12 cellular contexts compared by ENCODE assay signal in genomic region chr16:24508614-24509013, GRCh38. TPM values are rescaled to one million over a fixed set of nuclear protein-coding genes. Genes with fewer than 3 reads are reported as not detected.
DNase-seq lines count a peak whose midpoint lies in the region; ATAC-seq and TF ChIP-seq lines count a peak whose summit lies in the region.
"Had no signal": no experiment of that assay in that cellular context is flagged by ENCODE, and none has a peak within 500 bp of the region (broad histone marks: within the 10 kb centered on the region; RNA-seq: fewer than 3 reads in every experiment).

No MANE protein-coding gene starts in this region.

- no peak overlapping the region for H3K56ac ChIP-seq in IMR-90 (ENCODE audit: extremely low read depth, insufficient read depth, low read length)

- no peak overlapping the region for H3K4me3 Mint-ChIP-seq in CD4-positive, alpha-beta T cell
- H3K4me3 Mint-ChIP-seq: activated CD4-positive, alpha-beta memory T cell treated with anti-CD3 and anti-CD28 coated beads for 36 hours; CD8-positive, alpha-beta memory T cell had no signal

- no peaks in the 10 kb centered on the region for H3K9me3 ChIP-seq in IMR-90 (ENCODE audit: control insufficient read depth, insufficient read depth, low read length)
- H3K9me3 ChIP-seq in CD4-positive, alpha-beta T cell (ENCODE audit: control insufficient read depth, low read length): no peaks in the 10 kb centered on the region
- H3K9me3 ChIP-seq: neutrophil had no signal

- CTCF ChIA-PET in IMR-90 (lab: Yijun Ruan, JAX): no interaction called here
- CTCF ChIA-PET in CD4-positive, alpha-beta T cell (lab: Charles Lee): no interaction called here

- no peak overlapping the region for H3K9ac ChIP-seq in IMR-90 (ENCODE audit: low read depth, low read length)

- no peak overlapping the region for H3K27ac Mint-ChIP-seq in CD4-positive, alpha-beta T cell
- H3K27ac Mint-ChIP-seq: activated CD4-positive, alpha-beta memory T cell treated with anti-CD3 and anti-CD28 coated beads for 36 hours; CD8-positive, alpha-beta memory T cell had no signal

- whole genome bisulfite sequencing in IMR-90 (ENCODE audit: extremely low coverage in 2 of 2, insufficient read length in 1 of 2), 2 experiments: 70% methylated on average over 1 of the region's 3 CpGs; no CpG with 5 or more reads in 1 of the 2 experiments

- TF ChIP-seq POLR2A in IMR-90 (IDR thresholded peaks at IDR 0.05; ENCODE audit: low read depth, low read length): no peak

- H3K4me3 ChIP-seq in IMR-90 (ENCODE audit: insufficient read depth, low read depth, low read length) (no peak overlapping the region), brain microvascular endothelial cell (ENCODE audit: low read depth, low read length) (no peak overlapping the region)

- TF ChIP-seq RAD21 in IMR-90 (IDR thresholded peaks at IDR 0.05; ENCODE audit: low read length): no peak

- H4K20me1 ChIP-seq in IMR-90 (ENCODE audit: insufficient read depth, low read length): no peaks in the 10 kb centered on the region

- H3K36me3 ChIP-seq in IMR-90 (ENCODE audit: control insufficient read depth, insufficient read depth, low read length): no peaks in the 10 kb centered on the region
- no peaks in the 10 kb centered on the region for H3K36me3 ChIP-seq in brain microvascular endothelial cell (replicated peaks)
- H3K36me3 ChIP-seq: neutrophil had no signal

- H3K79me1 ChIP-seq in IMR-90 (ENCODE audit: low read depth in 1 of 2, low read length in 2 of 2): no peaks in the 10 kb centered on the region

- H3K9me1 ChIP-seq in IMR-90 (ENCODE audit: insufficient read depth, low read length): no peaks in the 10 kb centered on the region

- no peak overlapping the region for H3K23ac ChIP-seq in IMR-90 (ENCODE audit: low read depth, low read length)

- no peak overlapping the region for H2AK9ac ChIP-seq in IMR-90 (replicated peaks; ENCODE audit: low read depth, low read length, poor library complexity)

- H3K4me1 ChIP-seq in IMR-90 (ENCODE audit: control insufficient read depth, insufficient read depth, low read length): no peaks in the 10 kb centered on the region

- no peaks in the 10 kb centered on the region for H3K9me3 Mint-ChIP-seq in CD4-positive, alpha-beta T cell
- H3K9me3 Mint-ChIP-seq: activated CD4-positive, alpha-beta memory T cell treated with anti-CD3 and anti-CD28 coated beads for 36 hours; CD8-positive, alpha-beta memory T cell had no signal

- H2BK5ac ChIP-seq in IMR-90 (ENCODE audit: low read depth, low read length, poor library complexity, severe bottlenecking): no peak overlapping the region

- H3K36me3 Mint-ChIP-seq in CD4-positive, alpha-beta T cell (ENCODE audit: low read depth): no peaks in the 10 kb centered on the region
- H3K36me3 Mint-ChIP-seq: activated CD4-positive, alpha-beta memory T cell treated with anti-CD3 and anti-CD28 coated beads for 36 hours; CD8-positive, alpha-beta memory T cell had no signal

- H3K4ac ChIP-seq in IMR-90 (ENCODE audit: low read depth, low read length): no peak overlapping the region

- H2BK15ac ChIP-seq in IMR-90 (ENCODE audit: low read depth, low read length): no peak overlapping the region

- H3K27ac ChIP-seq in IMR-90 (ENCODE audit: insufficient read depth, low read length) (no peak overlapping the region), brain microvascular endothelial cell (no peak overlapping the region)
- H3K27ac ChIP-seq in CD4-positive, alpha-beta T cell (ENCODE audit: low read depth, low read length): no peak overlapping the region
- H3K27ac ChIP-seq: neutrophil had no signal

- H3K27me3 ChIP-seq in IMR-90 (ENCODE audit: control insufficient read depth, insufficient read depth, low read length) (peaks cover 2% of the 10 kb centered on the region; the same call in 1 of the 2 replicates), brain microvascular endothelial cell (replicated peaks) (no peaks in the 10 kb centered on the region)
- H3K27me3 ChIP-seq in CD4-positive, alpha-beta T cell (ENCODE audit: control insufficient read depth, insufficient read depth, low read length): no peaks in the 10 kb centered on the region

- TF ChIP-seq CTCF in IMR-90 (conservative IDR thresholded peaks at IDR 0.05; ENCODE audit: low read depth, low read length): no peak
- TF ChIP-seq CTCF in brain microvascular endothelial cell (IDR thresholded peaks at IDR 0.05; ENCODE audit: low read depth, low read length, missing control alignments): no peak
- no peak for TF ChIP-seq CTCF in CD4-positive, alpha-beta T cell (IDR thresholded peaks at IDR 0.05)

- intact Hi-C loops in IMR-90 (cut with micrococcal nuclease): loop anchor here (10.0 kb wide), 1 partner anchor 844 kb away; no protein-coding TSS in a partner anchor
- intact Hi-C loops in CD4-positive, alpha-beta T cell (cut with DNase I, micrococcal nuclease): no loop called here

- H2BK20ac ChIP-seq in IMR-90 (ENCODE audit: low read depth, low read length): no peak overlapping the region

- no peak overlapping the region for H3K18ac ChIP-seq in IMR-90 (ENCODE audit: low read depth, low read length)

- no peak overlapping the region for H2AK5ac ChIP-seq in IMR-90 (ENCODE audit: low read depth, low read length)

- no peak overlapping the region for H2BK120ac ChIP-seq in IMR-90 (ENCODE audit: low read depth, low read length)

- H3K4me1 Mint-ChIP-seq in CD4-positive, alpha-beta T cell (ENCODE audit: low read depth): no peaks in the 10 kb centered on the region
- H3K4me1 Mint-ChIP-seq: CD8-positive, alpha-beta memory T cell had no signal

- H4K5ac ChIP-seq in IMR-90 (ENCODE audit: low read depth, low read length): no peak overlapping the region

- peak; percentile 76 for DNase-seq in AG08395 (ENCODE audit: low spot score)
- DNase-seq in IMR-90: peak; percentile 79
- peak; percentile 70 for DNase-seq in brain microvascular endothelial cell
- peak; percentile 94 for DNase-seq in iris pigment epithelial cell (ENCODE audit: low read depth)
- no peak for DNase-seq in CD4-positive, alpha-beta T cell
- DNase-seq in activated CD4-positive, alpha-beta T cell treated with anti-CD3 and anti-CD28 coated beads, Interleukin-2, amount 50 U/mL, for 1 hour: no peak
- DNase-seq in NCI-H1048 (lab: John Stamatoyannopoulos, UW): no peak
- DNase-seq: activated CD4-positive, alpha-beta memory T cell treated with anti-CD3 and anti-CD28 coated beads for 36 hours; CD8-positive, alpha-beta memory T cell; NCI-H1930 had no signal

- no peak overlapping the region for H4K91ac ChIP-seq in IMR-90 (ENCODE audit: insufficient read depth, low read depth, low read length)

- ATAC-seq in IMR-90 (ENCODE audit: low read depth) (peak; percentile 75), GM21528 (IDR thresholded peaks at IDR 0.05; ENCODE audit: low FRiP score, unreplicated experiment) (no peak)
- ATAC-seq in CD4-positive, alpha-beta T cell (ENCODE audit: poor library complexity): no peak

- in situ Hi-C loops in IMR-90 (cut with MboI; ENCODE audit: low sequenced_read_pairs) (loop anchor here (5.0 to 25.0 kb wide), 3 partner anchors 466 to 821 kb away; partner anchors contain the start of gene PLK1), brain microvascular endothelial cell (cut with HindIII; ENCODE audit: low pct_ligation_motif_present, low sequenced_read_pairs) (no loop called here)

- no peak overlapping the region for H3K14ac ChIP-seq in IMR-90 (replicated peaks; ENCODE audit: low read depth, low read length)

- no peak overlapping the region for H3K4me2 ChIP-seq in IMR-90 (ENCODE audit: low read depth, low read length)

- BruUV-seq in IMR-90 (replicated peaks; lab: Mats Ljungman, UMichigan): no TSS peak

- dilution Hi-C loops in IMR-90 (cut with HindIII; ENCODE audit: low sequenced_read_pairs, unreplicated experiment): no loop called here

- H3K27me3 Mint-ChIP-seq in CD4-positive, alpha-beta T cell: peaks cover 10% of the 10 kb centered on the region

- H2AFZ ChIP-seq in IMR-90 (replicated peaks; ENCODE audit: low read length, poor library complexity): no peak overlapping the region

- POLR2A ChIA-PET in IMR-90 (lab: Charles Lee; ENCODE audit: unreplicated experiment): no interaction called here
- POLR2A ChIA-PET in CD4-positive, alpha-beta T cell (lab: Charles Lee): no interaction called here

- no peak overlapping the region for H4K8ac ChIP-seq in IMR-90 (ENCODE audit: low read depth in 2 of 2, low read length in 2 of 2)

TF ChIP-seq in IMR-90, 13 proteins besides CTCF, POLR2A, EP300 and RAD21:
- no peak for TF ChIP-seq RCOR1 (IDR thresholded peaks at IDR 0.05; ENCODE audit: insufficient replicate concordance, low read length)
- no peak for TF ChIP-seq CHD1 (IDR thresholded peaks at IDR 0.05; ENCODE audit: low read depth, low read length)
- TF ChIP-seq FOS (IDR thresholded peaks at IDR 0.05; ENCODE audit: low read depth, low read length): peak; percentile 17; the same call in 1 of the 2 replicates
- TF ChIP-seq MAZ (IDR thresholded peaks at IDR 0.05; ENCODE audit: borderline replicate concordance, low read depth, low read length): no peak
- TF ChIP-seq BHLHE40 (IDR thresholded peaks at IDR 0.05; ENCODE audit: low read depth, low read length): no peak
- no peak for TF ChIP-seq SMC3 (IDR thresholded peaks at IDR 0.05; ENCODE audit: low read depth, low read length)
- no peak for TF ChIP-seq NFE2L2 (IDR thresholded peaks at IDR 0.05; ENCODE audit: low read depth, low read length)

RNA-seq across cellular contexts. Expression of gene RBBP6, which starts 30.8 kb away (rescaled TPM):
- total RNA-seq in IMR-90 (2012; rRNA removed): 7.2 and 13.6 TPM in 2 replicates
- 15.2 and 17.8 TPM in 2 replicates for polyA plus RNA-seq in IMR-90 (2012; rRNA removed)
- 5.8 and 10.1 TPM in 2 replicates for polyA plus RNA-seq in IMR-90 (2012; cell fraction: cytosol; rRNA removed)
- polyA plus RNA-seq in IMR-90 (2012; cell fraction: nucleus; rRNA removed; ENCODE audit: low replicate concordance): 38.0 and 58.9 TPM in 2 replicates
- 100 to 1,000 TPM; 178 TPM for total RNA-seq in CD4-positive, alpha-beta T cell

Comparison
In these comparisons a context has a peak if more than half of its experiments do, and no peak if none do; other contexts are left out.
1. DNase-seq: peak in AG08395 (single experiment), IMR-90 (single experiment), brain microvascular endothelial cell (single experiment) and iris pigment epithelial cell (single experiment); none in CD4-positive, alpha-beta T cell (0 of 10), activated CD4-positive, alpha-beta T cell treated with anti-CD3 and anti-CD28 coated beads, Interleukin-2, amount 50 U/mL, for 1 hour (single experiment) and NCI-H1048 (single experiment).
2. RNA of gene RBBP6, which starts 30.8 kb away (total RNA-seq): 178 TPM in CD4-positive, alpha-beta T cell; 7.2 to 13.6 TPM in IMR-90; every median in the first group is over 10 times any median in the second.